Comparison of ENCODE assay signal across 8 cellular contexts in the genomic region with DNA sequence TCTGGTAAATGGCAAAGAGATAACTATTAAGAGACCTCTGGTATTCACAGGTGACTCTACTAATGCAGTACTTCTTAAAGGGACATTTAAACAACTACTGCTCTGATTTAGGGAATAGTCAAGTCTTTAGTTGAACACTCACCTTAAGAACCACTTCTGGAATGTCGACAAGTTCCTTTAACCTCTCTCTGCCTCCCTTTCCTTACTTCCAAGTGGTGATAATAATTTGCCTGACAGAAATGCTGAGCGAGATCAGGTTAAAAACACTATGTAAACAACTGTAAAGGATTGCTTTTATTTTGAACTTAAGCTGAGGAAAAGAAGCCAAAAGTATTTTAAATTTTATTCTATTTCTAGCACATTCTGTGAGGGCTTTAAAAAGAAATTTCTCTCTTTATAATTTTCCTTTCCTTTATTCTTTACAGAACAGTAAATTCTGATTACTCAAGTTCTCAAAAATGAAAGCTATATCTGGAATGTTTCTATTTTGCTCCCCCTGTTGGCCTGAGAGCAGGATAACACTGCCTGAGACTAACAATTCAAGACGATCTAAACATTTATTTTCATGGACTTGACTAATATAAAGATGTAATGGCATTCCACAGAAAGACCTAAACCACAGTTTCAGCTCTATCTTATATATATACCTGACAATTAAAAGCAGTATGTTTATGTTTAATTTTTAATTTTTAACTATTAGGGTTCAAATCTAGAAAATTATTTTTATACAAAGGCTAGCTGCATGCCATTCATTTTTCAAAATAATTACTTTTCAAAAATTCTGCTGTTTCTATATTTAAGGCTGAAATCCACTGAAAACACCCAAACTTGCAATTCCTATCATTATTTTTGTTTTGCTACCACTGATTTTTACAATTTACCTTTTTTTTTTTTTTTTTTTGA. TPM values are rescaled to one million over a fixed set of nuclear protein-coding genes. Genes with fewer than 3 reads are reported as not detected.
DNase-seq lines count a peak whose midpoint lies in the region; ATAC-seq and TF ChIP-seq lines count a peak whose summit lies in the region.

No MANE protein-coding gene starts in this region.

- in situ Hi-C loops in SK-MEL-5 (cut with HindIII; ENCODE audit: low pct_unique_long_range_greater_than_20kb, low sequenced_read_pairs), result no loop called here

- peaks cover 29% of the 10 kb centered on the region for H3K36me3 Mint-ChIP-seq in activated CD4-positive, alpha-beta memory T cell treated with anti-CD3 and anti-CD28 coated beads for 36 hours
- peaks cover 35% of the 10 kb centered on the region for H3K36me3 Mint-ChIP-seq in activated CD4-positive, alpha-beta memory T cell treated with anti-CD3 and anti-CD28 coated beads, Interleukin-2, amount 10 ng/mL, durations not matched to agents 7 days and 5 days (ENCODE audit: low read depth)
- H3K36me3 Mint-ChIP-seq in natural killer cell, result peaks cover 15% of the 10 kb centered on the region

- POLR2A ChIA-PET in activated CD4-positive, alpha-beta memory T cell treated with anti-CD3 and anti-CD28 coated beads for 36 hours (lab: Charles Lee), result interaction anchor here (0.8 to 2.0 kb wide), 4 partner anchors 23 to 72 kb away, joined by 3 to 7 read pairs (median 4); a partner anchor contains a TSS
- POLR2A ChIA-PET in activated CD4-positive, alpha-beta memory T cell treated with anti-CD3 and anti-CD28 coated beads, Interleukin-2, amount 10 ng/mL, durations not matched to agents 7 days and 5 days (lab: Charles Lee), result interaction anchor here (0.6 to 2.3 kb wide), 11 partner anchors 19 to 78 kb away, joined by 3 to 33 read pairs (median 4); a partner anchor contains a TSS

- H3K4me3 ChIP-seq in epithelial cell of proximal tubule (ENCODE audit: low read depth, low read length), result no peak overlapping the region

- H3K4me1 Mint-ChIP-seq in activated CD4-positive, alpha-beta memory T cell treated with anti-CD3 and anti-CD28 coated beads for 36 hours (ENCODE audit: low read depth), result peaks cover 24% of the 10 kb centered on the region
- H3K4me1 Mint-ChIP-seq in activated CD4-positive, alpha-beta memory T cell treated with anti-CD3 and anti-CD28 coated beads, Interleukin-2, amount 10 ng/mL, durations not matched to agents 7 days and 5 days, result peaks cover 23% of the 10 kb centered on the region
- H3K4me1 Mint-ChIP-seq in natural killer cell, result peaks cover 7 to 8% of the 10 kb centered on the region in 2 donors

- ATAC-seq in natural killer cell, result peak; percentile 73 to 84 (median 83)
- no peak for ATAC-seq in HG02840 (IDR thresholded peaks at IDR 0.05; ENCODE audit: low FRiP score, unreplicated experiment)
- no peak for ATAC-seq in GM18511 (IDR thresholded peaks at IDR 0.05; ENCODE audit: unreplicated experiment)

- H3K4me3 Mint-ChIP-seq in activated CD4-positive, alpha-beta memory T cell treated with anti-CD3 and anti-CD28 coated beads for 36 hours, result no peak overlapping the region
- H3K4me3 Mint-ChIP-seq in activated CD4-positive, alpha-beta memory T cell treated with anti-CD3 and anti-CD28 coated beads, Interleukin-2, amount 10 ng/mL, durations not matched to agents 7 days and 5 days, result no peak overlapping the region
- H3K4me3 Mint-ChIP-seq in natural killer cell, result peak overlapping the region; percentile 4

- no peaks in the 10 kb centered on the region for H3K27me3 Mint-ChIP-seq in activated CD4-positive, alpha-beta memory T cell treated with anti-CD3 and anti-CD28 coated beads for 36 hours
- no peaks in the 10 kb centered on the region for H3K27me3 Mint-ChIP-seq in activated CD4-positive, alpha-beta memory T cell treated with anti-CD3 and anti-CD28 coated beads, Interleukin-2, amount 10 ng/mL, durations not matched to agents 7 days and 5 days
- no peaks in the 10 kb centered on the region for H3K27me3 Mint-ChIP-seq in natural killer cell (ENCODE audit: low read depth in 2 of 2)

- H3K27ac Mint-ChIP-seq in activated CD4-positive, alpha-beta memory T cell treated with anti-CD3 and anti-CD28 coated beads for 36 hours, result no peak overlapping the region
- H3K27ac Mint-ChIP-seq in activated CD4-positive, alpha-beta memory T cell treated with anti-CD3 and anti-CD28 coated beads, Interleukin-2, amount 10 ng/mL, durations not matched to agents 7 days and 5 days, result no peak overlapping the region
- H3K27ac Mint-ChIP-seq in natural killer cell, result peak overlapping the region; percentile 47 to 61

- TF ChIP-seq CTCF in epithelial cell of proximal tubule (conservative IDR thresholded peaks at IDR 0.05; ENCODE audit: low read depth, low read length) (peak; percentile 81), natural killer cell (IDR thresholded peaks at IDR 0.05) (peak; percentile 93)

- CTCF ChIA-PET in activated CD4-positive, alpha-beta memory T cell treated with anti-CD3 and anti-CD28 coated beads for 36 hours (lab: Charles Lee), result interaction anchor here (0.6 to 6.3 kb wide), 57 partner anchors 9 to 241 kb away, joined by 3 to 208 read pairs (median 4); a partner anchor contains a TSS
- CTCF ChIA-PET in activated CD4-positive, alpha-beta memory T cell treated with anti-CD3 and anti-CD28 coated beads, Interleukin-2, amount 10 ng/mL, durations not matched to agents 7 days and 5 days (lab: Charles Lee), result interaction anchor here (0.6 to 6.5 kb wide), 41 partner anchors 9 to 1321 kb away, joined by 3 to 181 read pairs (median 4); a partner anchor contains a TSS

- intact Hi-C loops in activated CD4-positive, alpha-beta memory T cell treated with anti-CD3 and anti-CD28 coated beads for 36 hours (cut with micrococcal nuclease), result loop anchor here (1.0 to 2.0 kb wide), 4 partner anchors 18 to 135 kb away; a partner anchor contains a TSS
- intact Hi-C loops in natural killer cell (cut with micrococcal nuclease), result loop anchor here (1.0 kb wide), 1 partner anchor 72 kb away; no protein-coding TSS in a partner anchor

- DNase-seq in activated CD4-positive, alpha-beta memory T cell treated with anti-CD3 and anti-CD28 coated beads for 36 hours, result peak; percentile 9
- no peak for DNase-seq in activated CD4-positive, alpha-beta memory T cell treated with anti-CD3 and anti-CD28 coated beads, Interleukin-2, amount 10 ng/mL, durations not matched to agents 7 days and 5 days
- DNase-seq in NAMALWA (ENCODE audit: low spot score) (peak; percentile 76), SK-MEL-5 (ENCODE audit: low read depth, low spot score) (peak; percentile 85), epithelial cell of proximal tubule (ENCODE audit: low read depth) (no peak), natural killer cell (no peak)

- H3K9me3 Mint-ChIP-seq in activated CD4-positive, alpha-beta memory T cell treated with anti-CD3 and anti-CD28 coated beads for 36 hours, result no peaks in the 10 kb centered on the region
- H3K9me3 Mint-ChIP-seq in activated CD4-positive, alpha-beta memory T cell treated with anti-CD3 and anti-CD28 coated beads, Interleukin-2, amount 10 ng/mL, durations not matched to agents 7 days and 5 days, result no peaks in the 10 kb centered on the region
- H3K9me3 Mint-ChIP-seq in natural killer cell, result no peaks in the 10 kb centered on the region

RNA-seq across cellular contexts. Expression of a gene that starts 29.2 kb away (rescaled TPM):
- total RNA-seq in activated CD4-positive, alpha-beta memory T cell treated with anti-CD3 and anti-CD28 coated beads for 36 hours, result 10 to 100 TPM; 27.7 to 28.5 TPM
- 10 to 100 TPM; 44.4 to 46.6 TPM for total RNA-seq in activated CD4-positive, alpha-beta memory T cell treated with anti-CD3 and anti-CD28 coated beads, Interleukin-2, amount 10 ng/mL, durations not matched to agents 7 days and 5 days
- 23.8 and 25.4 TPM in 2 replicates for total RNA-seq in SK-MEL-5 (2014; rRNA removed; shearing (Covaris generic))
- 19.6 and 22.4 TPM in 2 replicates for polyA plus RNA-seq in SK-MEL-5 (2015; cell fraction: cytosol; rRNA removed)
- 96.5 and 123 TPM in 2 replicates for polyA plus RNA-seq in SK-MEL-5 (2015; cell fraction: nucleus; rRNA removed)
- total RNA-seq in epithelial cell of proximal tubule (23.3 and 25.0 TPM in 2 replicates), natural killer cell (10 to 100 TPM; 57.7 to 71.6 (median 66.6) TPM)

RNA-seq across cellular contexts. Expression of a gene that starts 49.1 kb away (rescaled TPM):
- total RNA-seq in activated CD4-positive, alpha-beta memory T cell treated with anti-CD3 and anti-CD28 coated beads for 36 hours, result 10 to 100 TPM; 69.2 to 71.8 TPM
- total RNA-seq in activated CD4-positive, alpha-beta memory T cell treated with anti-CD3 and anti-CD28 coated beads, Interleukin-2, amount 10 ng/mL, durations not matched to agents 7 days and 5 days, result 10 to 100 TPM; 65.3 to 73.4 TPM
- total RNA-seq in SK-MEL-5 (2014; rRNA removed; shearing (Covaris generic)), result 70.3 and 84.2 TPM in 2 replicates
- polyA plus RNA-seq in SK-MEL-5 (2015; cell fraction: cytosol; rRNA removed), result 62.9 and 88.6 TPM in 2 replicates
- polyA plus RNA-seq in SK-MEL-5 (2015; cell fraction: nucleus; rRNA removed), result 87.6 and 88.7 TPM in 2 replicates
- total RNA-seq in epithelial cell of proximal tubule (38.3 and 49.6 TPM in 2 replicates), natural killer cell (10 to 100 TPM; 67.1 to 88.5 (median 69.1) TPM)

RNA-seq across cellular contexts. Expression of a gene that starts 55.2 kb away (rescaled TPM):
- total RNA-seq in activated CD4-positive, alpha-beta memory T cell treated with anti-CD3 and anti-CD28 coated beads for 36 hours, result 100 to 1,000 TPM; 106 to 115 TPM
- 10 to 100 TPM; 90.7 to 97.4 TPM for total RNA-seq in activated CD4-positive, alpha-beta memory T cell treated with anti-CD3 and anti-CD28 coated beads, Interleukin-2, amount 10 ng/mL, durations not matched to agents 7 days and 5 days
- 41.1 and 43.5 TPM in 2 replicates for total RNA-seq in SK-MEL-5 (2014; rRNA removed; shearing (Covaris generic))
- polyA plus RNA-seq in SK-MEL-5 (2015; cell fraction: cytosol; rRNA removed), result 19.5 and 20.4 TPM in 2 replicates
- polyA plus RNA-seq in SK-MEL-5 (2015; cell fraction: nucleus; rRNA removed), result 162 and 218 TPM in 2 replicates
- total RNA-seq in epithelial cell of proximal tubule (44.9 and 72.4 TPM in 2 replicates), natural killer cell (100 to 1,000 TPM; 252 to 310 (median 266) TPM)

RNA-seq across cellular contexts. Expression of a gene that starts 55.5 kb away (rescaled TPM):
- 100 to 1,000 TPM; 136 to 147 TPM for total RNA-seq in activated CD4-positive, alpha-beta memory T cell treated with anti-CD3 and anti-CD28 coated beads for 36 hours
- 100 to 1,000 TPM; 101 to 103 TPM for total RNA-seq in activated CD4-positive, alpha-beta memory T cell treated with anti-CD3 and anti-CD28 coated beads, Interleukin-2, amount 10 ng/mL, durations not matched to agents 7 days and 5 days
- total RNA-seq in SK-MEL-5 (2014; rRNA removed; shearing (Covaris generic)), result 38.7 and 64.0 TPM in 2 replicates
- 27.7 and 30.2 TPM in 2 replicates for polyA plus RNA-seq in SK-MEL-5 (2015; cell fraction: cytosol; rRNA removed)
- polyA plus RNA-seq in SK-MEL-5 (2015; cell fraction: nucleus; rRNA removed), result 309 and 400 TPM in 2 replicates
- total RNA-seq in epithelial cell of proximal tubule (45.2 and 61.2 TPM in 2 replicates), natural killer cell (10 to 100 TPM; 31.3 to 33.8 (median 33.2) TPM)

Comparison
In these comparisons a context has a peak if more than half of its experiments do, and no peak if none do; other contexts are left out.
1. DNase-seq: peak in activated CD4-positive, alpha-beta memory T cell treated with anti-CD3 and anti-CD28 coated beads for 36 hours (single experiment), NAMALWA (single experiment) and SK-MEL-5 (single experiment); none in activated CD4-positive, alpha-beta memory T cell treated with anti-CD3 and anti-CD28 coated beads, Interleukin-2, amount 10 ng/mL, durations not matched to agents 7 days and 5 days (single experiment), epithelial cell of proximal tubule (single experiment) and natural killer cell (single experiment).
2. H3K27ac Mint-ChIP-seq: peak in natural killer cell (2 of 2); none in activated CD4-positive, alpha-beta memory T cell treated with anti-CD3 and anti-CD28 coated beads for 36 hours (single experiment) and activated CD4-positive, alpha-beta memory T cell treated with anti-CD3 and anti-CD28 coated beads, Interleukin-2, amount 10 ng/mL, durations not matched to agents 7 days and 5 days (single experiment).
3. ATAC-seq: peak in natural killer cell (3 of 3); none in HG02840 (single experiment) and GM18511 (single experiment).